15 cellular contexts compared by ENCODE assay signal in the genomic region with DNA sequence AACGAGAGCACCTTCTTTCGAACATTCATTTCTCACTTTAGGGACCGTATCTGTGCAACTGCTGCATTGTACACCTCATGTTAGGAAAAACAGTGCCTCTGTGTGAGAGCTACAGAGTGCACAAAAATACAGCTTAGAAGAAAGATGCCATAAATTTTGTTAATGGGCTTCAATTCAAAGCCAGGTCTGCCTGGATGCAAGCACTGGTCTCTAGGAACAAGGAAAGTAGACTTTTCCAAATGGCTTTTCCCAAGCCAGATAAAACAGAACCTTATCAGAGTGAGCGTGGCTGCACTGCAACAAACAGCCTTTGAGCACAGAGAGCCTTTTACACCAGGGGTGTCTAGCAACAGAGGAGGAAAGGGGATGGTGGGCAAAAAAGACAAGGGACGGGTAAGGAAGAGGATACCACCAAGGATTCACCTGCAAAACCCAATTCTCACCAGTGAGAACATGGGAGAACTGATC. TPM values are rescaled to one million over a fixed set of nuclear protein-coding genes. Genes with fewer than 3 reads are reported as not detected.
DNase-seq lines count a peak whose midpoint lies in the region; ATAC-seq and TF ChIP-seq lines count a peak whose summit lies in the region.
"Had no signal": no experiment of that assay in that cellular context is flagged by ENCODE, and none has a peak within 500 bp of the region (broad histone marks: within the 10 kb centered on the region; RNA-seq: fewer than 3 reads in every experiment).

No MANE protein-coding gene starts in this region.

- H3K36me3 Mint-ChIP-seq in mesothelial cell of epicardium (peaks cover 8% of the 10 kb centered on the region), endodermal cell (ENCODE audit: low read depth) (peaks cover 22% of the 10 kb centered on the region)
- H3K36me3 Mint-ChIP-seq: CD8-positive, alpha-beta T cell; IgD-negative memory B cell had no signal

- H3K27ac Mint-ChIP-seq in mesothelial cell of epicardium (peak overlapping the region; percentile 97), endodermal cell (no peak overlapping the region)
- H3K27ac Mint-ChIP-seq: CD8-positive, alpha-beta T cell had no signal

- H3K4me1 ChIP-seq in body of pancreas = peaks cover 20% of the 10 kb centered on the region
- H3K4me1 ChIP-seq in thyroid gland = peaks cover 17 to 26% of the 10 kb centered on the region in 2 donors
- H3K4me1 ChIP-seq in right atrium auricular region = no peaks in the 10 kb centered on the region
- peaks cover 8% of the 10 kb centered on the region for H3K4me1 ChIP-seq in endodermal cell (ENCODE audit: control insufficient read depth, insufficient read depth, low read length)
- no peaks in the 10 kb centered on the region for H3K4me1 ChIP-seq in left lung

- peaks cover 49% of the 10 kb centered on the region for H3K4me1 Mint-ChIP-seq in mesothelial cell of epicardium
- peaks cover 14% of the 10 kb centered on the region for H3K4me1 Mint-ChIP-seq in endodermal cell
- H3K4me1 Mint-ChIP-seq: IgD-negative memory B cell had no signal

- no peak overlapping the region for H3K9ac ChIP-seq in endodermal cell (ENCODE audit: extremely low read depth, low read length, poor library complexity, severe bottlenecking)
- H3K9ac ChIP-seq: SK-N-SH had no signal

- H3K9me3 Mint-ChIP-seq in mesothelial cell of epicardium (no peaks in the 10 kb centered on the region), endodermal cell (no peaks in the 10 kb centered on the region)
- H3K9me3 Mint-ChIP-seq: CD8-positive, alpha-beta T cell; IgD-negative memory B cell had no signal

- ATAC-seq in body of pancreas = peak; percentile 43
- ATAC-seq in left lung = no peak
- ATAC-seq: CD8-positive, alpha-beta T cell; Right ventricle myocardium inferior had no signal

- DNase-seq in NCI-H69 (lab: John Stamatoyannopoulos, UW) = peak; percentile 69
- no peak for DNase-seq in body of pancreas
- no peak for DNase-seq in mesothelial cell of epicardium (ENCODE audit: low spot score in 2 of 2, unreplicated experiment in 2 of 2)
- DNase-seq in thyroid gland = no peak
- no peak for DNase-seq in right atrium auricular region (ENCODE audit: low spot score)
- DNase-seq in endodermal cell = no peak
- no peak for DNase-seq in T-helper 9 cell
- DNase-seq in left lung = no peak
- DNase-seq: CD8-positive, alpha-beta T cell; NCI-H1436; NCI-H2029 treated with DMSO at 0.1 percent for 48 hours; NCI-H524; SK-N-SH had no signal

- no peaks in the 10 kb centered on the region for H3K9me3 ChIP-seq in body of pancreas
- no peaks in the 10 kb centered on the region for H3K9me3 ChIP-seq in thyroid gland
- no peaks in the 10 kb centered on the region for H3K9me3 ChIP-seq in right atrium auricular region
- no peaks in the 10 kb centered on the region for H3K9me3 ChIP-seq in endodermal cell (ENCODE audit: control insufficient read depth, low read length)
- H3K9me3 ChIP-seq in left lung = no peaks in the 10 kb centered on the region
- H3K9me3 ChIP-seq: SK-N-SH had no signal

- no peak overlapping the region for H3K4me3 ChIP-seq in body of pancreas
- H3K4me3 ChIP-seq in thyroid gland (replicated peaks in 1 of 3) = no peak overlapping the region
- no peak overlapping the region for H3K4me3 ChIP-seq in right atrium auricular region
- H3K4me3 ChIP-seq in endodermal cell (ENCODE audit: low read length) = no peak overlapping the region
- no peak overlapping the region for H3K4me3 ChIP-seq in left lung

- H3K36me3 ChIP-seq in body of pancreas (replicated peaks in 1 of 2; ENCODE audit: insufficient read depth in 1 of 2, low read depth in 2 of 2) (no peaks in the 10 kb centered on the region), thyroid gland (no peaks in the 10 kb centered on the region), right atrium auricular region (no peaks in the 10 kb centered on the region), endodermal cell (ENCODE audit: control insufficient read depth, insufficient read depth, low read length) (peaks cover 9% of the 10 kb centered on the region), left lung (no peaks in the 10 kb centered on the region)

- intact Hi-C loops in body of pancreas (cut with DNase I) = no loop called here
- intact Hi-C loops in thyroid gland (cut with DNase I) = no loop called here
- intact Hi-C loops in left lung (cut with DNase I) = no loop called here

- no peak for TF ChIP-seq POLR2A in body of pancreas (IDR thresholded peaks at IDR 0.05)
- TF ChIP-seq POLR2A in thyroid gland (IDR thresholded peaks at IDR 0.05) = no peak

- peak overlapping the region in 3 of 4 donors; percentile 34 to 59 (median 42) for H3K27ac ChIP-seq in body of pancreas
- peak overlapping the region in 2 of 3 donors; percentile 44 to 79 for H3K27ac ChIP-seq in thyroid gland
- no peak overlapping the region for H3K27ac ChIP-seq in right atrium auricular region
- no peak overlapping the region for H3K27ac ChIP-seq in endodermal cell (ENCODE audit: low read depth, low read length)
- H3K27ac ChIP-seq in left lung = no peak overlapping the region

- H3K4me3 Mint-ChIP-seq in mesothelial cell of epicardium (no peak overlapping the region), endodermal cell (no peak overlapping the region)
- H3K4me3 Mint-ChIP-seq: CD8-positive, alpha-beta T cell; IgD-negative memory B cell had no signal

- TF ChIP-seq CTCF in body of pancreas (IDR thresholded peaks at IDR 0.05) (no peak), mesothelial cell of epicardium (IDR thresholded peaks at IDR 0.05; ENCODE audit: unreplicated experiment) (no peak), thyroid gland (IDR thresholded peaks at IDR 0.05) (no peak), right atrium auricular region (IDR thresholded peaks at IDR 0.05) (no peak), endodermal cell (conservative IDR thresholded peaks at IDR 0.05) (no peak), left lung (IDR thresholded peaks at IDR 0.05) (no peak)

- H3K27me3 Mint-ChIP-seq in mesothelial cell of epicardium (ENCODE audit: low read depth) (no peaks in the 10 kb centered on the region), endodermal cell (ENCODE audit: insufficient read depth) (no peaks in the 10 kb centered on the region)
- H3K27me3 Mint-ChIP-seq: IgD-negative memory B cell had no signal

- H3K27me3 ChIP-seq in body of pancreas = no peaks in the 10 kb centered on the region
- H3K27me3 ChIP-seq in thyroid gland = no peaks in the 10 kb centered on the region
- no peaks in the 10 kb centered on the region for H3K27me3 ChIP-seq in right atrium auricular region
- H3K27me3 ChIP-seq in endodermal cell (ENCODE audit: control insufficient read depth, insufficient read depth, low read length, poor library complexity, severe bottlenecking) = no peaks in the 10 kb centered on the region
- no peaks in the 10 kb centered on the region for H3K27me3 ChIP-seq in left lung

- 29 to 43% methylated on average over 5 of the region's 5 CpGs for WGBS in body of pancreas, 2 donors
- WGBS in thyroid gland, 2 donors = 63 to 68% methylated on average over 5 of the region's 5 CpGs
- WGBS in endodermal cell (ENCODE audit: insufficient coverage in 1 of 2, insufficient read length in 1 of 2), 2 experiments = 91 to 95% methylated on average over 3 to 5 of the region's 5 CpGs

RNA-seq across cellular contexts. Expression of gene GOLM1, which starts 19.2 kb away (rescaled TPM):
- total RNA-seq in body of pancreas (10 to 100 TPM; 29.0 to 36.6 TPM), mesothelial cell of epicardium (101 to 109 TPM (median 106 TPM) in 3 replicates), thyroid gland (100 to 1,000 TPM in 1 of 4 donors, 10 to 100 TPM in 3; 18.2 to 112 (median 47.6) TPM), right atrium auricular region (10 to 100 TPM in 1 of 2 donors, 1 to 10 TPM in 1; 4.9 to 12.4 TPM), endodermal cell (10 to 100 TPM; 64.5 to 66.4 TPM), left lung (10 to 100 TPM; 30.9 to 52.3 TPM)
- polyA plus RNA-seq in endodermal cell (2013, experiment 1 of 2) = 95.7 TPM
- 89.0 TPM for polyA plus RNA-seq in endodermal cell (2013, experiment 2 of 2)

Comparison
In these comparisons a context has a peak if more than half of its experiments do, and no peak if none do; other contexts are left out.
1. H3K27ac ChIP-seq: peak in body of pancreas (3 of 4) and thyroid gland (2 of 3); none in right atrium auricular region (0 of 2), endodermal cell (single experiment) and left lung (0 of 2).